In the genomic region with DNA sequence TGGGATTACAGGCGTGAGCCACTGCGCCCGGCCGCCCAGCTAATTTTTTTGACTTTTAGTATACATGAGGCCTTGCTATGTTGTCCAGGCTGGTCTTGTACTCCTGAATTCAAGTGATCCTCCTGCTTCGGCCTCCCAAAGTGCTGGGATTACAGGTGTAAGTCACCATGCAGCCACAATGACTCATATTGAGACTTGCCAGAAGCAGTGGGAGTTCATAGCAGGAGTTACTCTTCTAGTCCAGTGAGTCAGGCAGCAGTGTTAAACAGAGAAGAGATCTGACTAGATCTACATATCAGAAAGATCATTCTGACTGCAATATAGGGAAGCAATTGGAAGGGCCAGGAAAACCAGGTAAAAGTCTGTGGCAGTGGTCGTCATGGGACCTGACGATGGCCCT, we compare ENCODE assay signal across 11 cellular contexts. TPM values are rescaled to one million over a fixed set of nuclear protein-coding genes. Genes with fewer than 3 reads are reported as not detected.
DNase-seq lines count a peak whose midpoint lies in the region; ATAC-seq and TF ChIP-seq lines count a peak whose summit lies in the region.
"Had no signal": no experiment of that assay in that cellular context is flagged by ENCODE, and none has a peak within 500 bp of the region (broad histone marks: within the 10 kb centered on the region; RNA-seq: fewer than 3 reads in every experiment).

No MANE protein-coding gene starts in this region.

- H3K27ac ChIP-seq in foreskin keratinocyte (no peak overlapping the region), WERI-Rb-1 (no peak overlapping the region)
- H3K27ac ChIP-seq: gastrocnemius medialis, sigmoid colon had no signal

- H3K36me3 ChIP-seq in WERI-Rb-1: peaks cover 24% of the 10 kb centered on the region

- TF ChIP-seq CTCF in foreskin keratinocyte (conservative IDR thresholded peaks at IDR 0.05) (no peak), WERI-Rb-1 (IDR thresholded peaks at IDR 0.05; ENCODE audit: low read depth, low read length) (no peak)

- no peak overlapping the region for H3K4me3 ChIP-seq in WERI-Rb-1 (ENCODE audit: low read depth, low read length)
- H3K4me3 ChIP-seq: gastrocnemius medialis, sigmoid colon had no signal

- peaks cover 8% of the 10 kb centered on the region for H3K9me3 ChIP-seq in WERI-Rb-1 (ENCODE audit: severe bottlenecking)
- H3K9me3 ChIP-seq: gastrocnemius medialis, sigmoid colon had no signal

- peak; percentile 76 for DNase-seq in EH (ENCODE audit: low read depth)
- peak; percentile 93 for DNase-seq in HT1080 (ENCODE audit: low read depth)
- DNase-seq in activated T-cell treated with anti-CD3 and anti-CD28 coated beads, Interleukin-2, amount 50 U/mL, for 48 hours: peak; percentile 56 to 66
- peak; percentile 74 to 76 for DNase-seq in foreskin keratinocyte
- DNase-seq in GM19238 (ENCODE audit: insufficient read length, low spot score): no peak
- no peak for DNase-seq in WERI-Rb-1
- DNase-seq: gastrocnemius medialis, sigmoid colon, T-cell had no signal

- H3K27me3 ChIP-seq in foreskin keratinocyte (no peaks in the 10 kb centered on the region), WERI-Rb-1 (ENCODE audit: insufficient read depth, low read depth, severe bottlenecking) (no peaks in the 10 kb centered on the region)
- H3K27me3 ChIP-seq: gastrocnemius medialis, sigmoid colon had no signal

- ATAC-seq in foreskin keratinocyte (peak; percentile 96), HG02981 (IDR thresholded peaks at IDR 0.05; ENCODE audit: unreplicated experiment) (no peak), GM19395 (IDR thresholded peaks at IDR 0.05; ENCODE audit: unreplicated experiment) (no peak)
- ATAC-seq: gastrocnemius medialis had no signal

- H3K4me1 ChIP-seq in foreskin keratinocyte: no peaks in the 10 kb centered on the region

RNA-seq across cellular contexts. Expression of a gene that starts 1.5 kb away (rescaled TPM):
- total RNA-seq in HT1080 (2014; rRNA removed; shearing (Covaris generic)): 0.53 and 1.9 TPM in 2 replicates
- 0.22 TPM in 1 of 2 replicates, not detected in the other for polyA plus RNA-seq in HT1080 (2015; cell fraction: cytosol; rRNA removed)
- 0.49 and 0.51 TPM in 2 replicates for polyA plus RNA-seq in HT1080 (2015; cell fraction: nucleus; rRNA removed)
- 0.14 and 0.39 TPM in 2 replicates for total RNA-seq in foreskin keratinocyte
- polyA plus RNA-seq in foreskin keratinocyte: 0.04 TPM in 1 of 2 replicates, not detected in the other

Comparison
In these comparisons a context has a peak if more than half of its experiments do, and no peak if none do; other contexts are left out.
1. DNase-seq: peak in EH (single experiment), HT1080 (single experiment), activated T-cell treated with anti-CD3 and anti-CD28 coated beads, Interleukin-2, amount 50 U/mL, for 48 hours (2 of 2) and foreskin keratinocyte (2 of 2); none in GM19238 (single experiment) and WERI-Rb-1 (single experiment).